In genomic region chr1:45557422-45557944, GRCh38 we compare ENCODE assay signal across 12 cellular contexts. TPM values are rescaled to one million over a fixed set of nuclear protein-coding genes. Genes with fewer than 3 reads are reported as not detected.
A peak's percentile ranks its signal among the peaks of the same experiment; 100 is the strongest.
DNase-seq lines count a peak whose midpoint lies in the region; ATAC-seq, FAIRE-seq and TF ChIP-seq lines count a peak whose summit lies in the region.
"Had no signal": no experiment of that assay in that cellular context is flagged by ENCODE, and none has a peak within 500 bp of the region (broad histone marks: within the 10 kb centered on the region; RNA-seq: fewer than 3 reads in every experiment).

No MANE protein-coding gene starts in this region.

- no peaks in the 10 kb centered on the region for H3K27me3 ChIP-seq in RWPE2 (ENCODE audit: insufficient read depth, poor library complexity, severe bottlenecking)
- H3K27me3 ChIP-seq in foreskin keratinocyte = no peaks in the 10 kb centered on the region
- H3K27me3 ChIP-seq in stomach = no peaks in the 10 kb centered on the region
- H3K27me3 ChIP-seq: neutrophil had no signal

- no peak for DNase-seq in activated naive CD4-positive, alpha-beta T cell treated with anti-CD3 and anti-CD28 coated beads, Interleukin-2, amount 10 ng/mL, durations not matched to agents 7 days and 5 days
- DNase-seq in activated naive CD4-positive, alpha-beta T cell treated with anti-CD3 and anti-CD28 coated beads, Interleukin-2, amount 50 U/mL, for 16 hours = no peak
- DNase-seq in RWPE2 (ENCODE audit: low spot score) (no peak), foreskin keratinocyte (peak; percentile 41 to 44), stomach (peak; percentile 79), GM19239 (ENCODE audit: insufficient read length, low spot score) (no peak)
- DNase-seq in stimulated activated CD4-positive, alpha-beta T cell treated with anti-CD3 and anti-CD28 coated beads, Interleukin-2, amount 100 ng/mL, for 24 hours = no peak
- DNase-seq: activated T-cell treated with anti-CD3 and anti-CD28 coated beads, Interleukin-2, amount 50 U/mL, for 48 hours; HCEC 1CT; stimulated activated CD4-positive, alpha-beta T cell treated with anti-CD3 and anti-CD28 coated beads, Interleukin-4, amount 100 ng/mL, for 24 hours had no signal

- WGBS in stomach, 5 donors = 26 to 67% (median 44%) methylated on average over 3 of the region's 3 CpGs

- intact Hi-C loops in stomach (cut with DNase I; ENCODE audit: low total_unique reads) = no loop called here

- H3K4me3 ChIP-seq in RWPE2 (ENCODE audit: severe bottlenecking) = no peak overlapping the region
- no peak overlapping the region for H3K4me3 ChIP-seq in stomach

- peaks cover 32% of the 10 kb centered on the region for H3K36me3 Mint-ChIP-seq in activated naive CD4-positive, alpha-beta T cell treated with anti-CD3 and anti-CD28 coated beads, Interleukin-2, amount 10 ng/mL, durations not matched to agents 7 days and 5 days

- H3K27ac ChIP-seq in RWPE2 (ENCODE audit: poor library complexity, severe bottlenecking) = peak overlapping the region; percentile 53
- H3K27ac ChIP-seq in foreskin keratinocyte = peak overlapping the region; percentile 5
- H3K27ac ChIP-seq in stomach = peak overlapping the region; percentile 54 to 75 (median 68)
- H3K27ac ChIP-seq: neutrophil had no signal

- H3K4me1 Mint-ChIP-seq in activated naive CD4-positive, alpha-beta T cell treated with anti-CD3 and anti-CD28 coated beads, Interleukin-2, amount 10 ng/mL, durations not matched to agents 7 days and 5 days = peaks cover 14% of the 10 kb centered on the region

- peak overlapping the region; percentile 17 for H3K27ac Mint-ChIP-seq in activated naive CD4-positive, alpha-beta T cell treated with anti-CD3 and anti-CD28 coated beads, Interleukin-2, amount 10 ng/mL, durations not matched to agents 7 days and 5 days

- no peaks in the 10 kb centered on the region for H3K9me3 ChIP-seq in RWPE2 (ENCODE audit: severe bottlenecking)
- no peaks in the 10 kb centered on the region for H3K9me3 ChIP-seq in stomach
- H3K9me3 ChIP-seq: neutrophil had no signal

- TF ChIP-seq CTCF in RWPE2 (IDR thresholded peaks at IDR 0.05; ENCODE audit: poor library complexity, severe bottlenecking) (no peak), foreskin keratinocyte (conservative IDR thresholded peaks at IDR 0.05) (no peak), stomach (IDR thresholded peaks at IDR 0.05) (no peak)

- peaks cover 13% of the 10 kb centered on the region for H3K4me1 ChIP-seq in RWPE2 (ENCODE audit: insufficient read depth, poor library complexity, severe bottlenecking)
- peaks cover 8% of the 10 kb centered on the region for H3K4me1 ChIP-seq in foreskin keratinocyte
- peaks cover 15 to 66% (median 40%) of the 10 kb centered on the region in 4 donors for H3K4me1 ChIP-seq in stomach

- ATAC-seq in RWPE2 (ENCODE audit: low read depth) = peak; percentile 84
- ATAC-seq in foreskin keratinocyte = no peak
- no peak for ATAC-seq in HG03175 (IDR thresholded peaks at IDR 0.05; ENCODE audit: unreplicated experiment)

- H3K27me3 Mint-ChIP-seq in activated naive CD4-positive, alpha-beta T cell treated with anti-CD3 and anti-CD28 coated beads, Interleukin-2, amount 10 ng/mL, durations not matched to agents 7 days and 5 days = no peaks in the 10 kb centered on the region

- TF ChIP-seq EP300 in stomach (IDR thresholded peaks at IDR 0.05) = no peak

- H3K4me3 Mint-ChIP-seq in activated naive CD4-positive, alpha-beta T cell treated with anti-CD3 and anti-CD28 coated beads, Interleukin-2, amount 10 ng/mL, durations not matched to agents 7 days and 5 days = no peak overlapping the region

- H3K36me3 ChIP-seq in RWPE2 (ENCODE audit: low read depth) (peaks cover 55% of the 10 kb centered on the region), stomach (peaks cover 23 to 53% (median 41%) of the 10 kb centered on the region in 4 donors)

- CTCF ChIA-PET in activated naive CD4-positive, alpha-beta T cell treated with anti-CD3 and anti-CD28 coated beads, Interleukin-2, amount 10 ng/mL, durations not matched to agents 7 days and 5 days (lab: Charles Lee) = interaction anchor here (0.6 to 1.7 kb wide), 6 partner anchors 12 to 200 kb away, joined by 3 to 8 read pairs (median 3); partner anchors contain the start of gene PRDX1

- H3K9me3 Mint-ChIP-seq in activated naive CD4-positive, alpha-beta T cell treated with anti-CD3 and anti-CD28 coated beads, Interleukin-2, amount 10 ng/mL, durations not matched to agents 7 days and 5 days = no peaks in the 10 kb centered on the region

- no peak for FAIRE-seq in GM19239 (lab: Jason Lieb, UNC)

- TF ChIP-seq POLR2A in stomach (IDR thresholded peaks at IDR 0.05) = no peak

RNA-seq across cellular contexts. Expression of gene AKR1A1, which starts 6.9 kb away (rescaled TPM):
- total RNA-seq in foreskin keratinocyte (144 and 153 TPM in 2 replicates), stomach (100 to 1,000 TPM in 4 of 5 donors, 10 to 100 TPM in 1; 10.5 to 203 (median 141) TPM)
- polyA plus RNA-seq in foreskin keratinocyte (142 and 150 TPM in 2 replicates), stomach (100 to 1,000 TPM; 192 to 246 (median 212) TPM)

RNA-seq across cellular contexts. Expression of gene NASP, which starts 26.4 kb away (rescaled TPM):
- total RNA-seq in foreskin keratinocyte (107 and 146 TPM in 2 replicates), stomach (100 to 1,000 TPM in 2 of 5 donors, 10 to 100 TPM in 3; 14.0 to 107 (median 51.8) TPM)
- polyA plus RNA-seq in foreskin keratinocyte (112 and 150 TPM in 2 replicates), stomach (100 to 1,000 TPM in 1 of 3 donors, 10 to 100 TPM in 2; 78.7 to 119 (median 79.9) TPM)

RNA-seq across cellular contexts. Expression of gene PRDX1, which starts 35.8 kb away (rescaled TPM):
- total RNA-seq in foreskin keratinocyte (680 and 737 TPM in 2 replicates), stomach (100 to 1,000 TPM in 4 of 5 donors, 10 to 100 TPM in 1; 77.6 to 447 (median 187) TPM)
- polyA plus RNA-seq in foreskin keratinocyte (906 and 916 TPM in 2 replicates), stomach (100 to 1,000 TPM; 570 to 892 (median 660) TPM)

RNA-seq across cellular contexts. Expression of gene MMACHC, which starts 57.4 kb away (rescaled TPM):
- 10.5 and 12.4 TPM in 2 replicates for total RNA-seq in foreskin keratinocyte
- polyA plus RNA-seq in foreskin keratinocyte = 6.4 and 7.7 TPM in 2 replicates
- total RNA-seq in stomach = 10 to 100 TPM in 1 of 5 donors, 1 to 10 TPM in 2, under 1 TPM in 2; 0.58 to 20.6 (median 1.6) TPM
- polyA plus RNA-seq in stomach = 1 to 10 TPM; 1.7 to 2.3 (median 1.7) TPM

RNA-seq across cellular contexts. Expression of gene CCDC163, which starts 57.6 kb away (rescaled TPM):
- 1.7 and 2.3 TPM in 2 replicates for total RNA-seq in foreskin keratinocyte
- polyA plus RNA-seq in foreskin keratinocyte = 1.2 and 1.4 TPM in 2 replicates
- total RNA-seq in stomach = 1 to 10 TPM in 1 of 5 donors, under 1 TPM in 1, not detected in 3; 0.18 to 2.7 TPM
- polyA plus RNA-seq in stomach = 1 to 10 TPM; 1.2 to 2.6 (median 1.8) TPM

Comparison
In these comparisons a context has a peak if more than half of its experiments do, and no peak if none do; other contexts are left out.
1. DNase-seq: peak in foreskin keratinocyte (2 of 2) and stomach (single experiment); none in activated naive CD4-positive, alpha-beta T cell treated with anti-CD3 and anti-CD28 coated beads, Interleukin-2, amount 10 ng/mL, durations not matched to agents 7 days and 5 days (single experiment), activated naive CD4-positive, alpha-beta T cell treated with anti-CD3 and anti-CD28 coated beads, Interleukin-2, amount 50 U/mL, for 16 hours (single experiment), RWPE2 (single experiment), stimulated activated CD4-positive, alpha-beta T cell treated with anti-CD3 and anti-CD28 coated beads, Interleukin-2, amount 100 ng/mL, for 24 hours (0 of 2) and GM19239 (single experiment).
2. H3K27ac ChIP-seq: peak in every context shown above with its lines; median percentile 68 in stomach; 53 in RWPE2; 5 in foreskin keratinocyte.